In genomic region chr2:8710951-8711350, GRCh38 we compare ENCODE assay signal across 16 cellular contexts. TPM values are rescaled to one million over a fixed set of nuclear protein-coding genes. Genes with fewer than 3 reads are reported as not detected.
DNase-seq lines count a peak whose midpoint lies in the region; ATAC-seq, FAIRE-seq and TF ChIP-seq lines count a peak whose summit lies in the region.
"Had no signal": no experiment of that assay in that cellular context is flagged by ENCODE, and none has a peak within 500 bp of the region (broad histone marks: within the 10 kb centered on the region; RNA-seq: fewer than 3 reads in every experiment).

No MANE protein-coding gene starts in this region.

- H3K79me2 ChIP-seq in SK-N-SH (ENCODE audit: insufficient read depth) = no peaks in the 10 kb centered on the region

- no peaks in the 10 kb centered on the region for H3K36me3 ChIP-seq in A673 (ENCODE audit: insufficient read depth, low read length, poor library complexity, severe bottlenecking)
- no peaks in the 10 kb centered on the region for H3K36me3 ChIP-seq in bronchial epithelial cell (ENCODE audit: control insufficient read depth, insufficient read depth, low read length)
- H3K36me3 ChIP-seq in neuronal stem cell (replicated peaks in 1 of 2; ENCODE audit: control insufficient read depth in 2 of 2, insufficient read depth in 2 of 2, low read length in 2 of 2) = no peaks in the 10 kb centered on the region
- no peaks in the 10 kb centered on the region for H3K36me3 ChIP-seq in SK-N-SH (replicated peaks in 1 of 2; ENCODE audit: control insufficient read depth in 1 of 2, insufficient read depth in 2 of 2, low read length in 1 of 2)

- H3K27me3 ChIP-seq in A673 (replicated peaks; ENCODE audit: insufficient read depth, low read depth, low read length, poor library complexity) (no peaks in the 10 kb centered on the region), bronchial epithelial cell (ENCODE audit: control insufficient read depth, insufficient read depth, low read length) (no peaks in the 10 kb centered on the region), neuronal stem cell (ENCODE audit: control insufficient read depth in 3 of 3, insufficient read depth in 3 of 3, low read depth in 1 of 3, low read length in 3 of 3) (peaks cover 0 to 4% (median 0%) of the 10 kb centered on the region in 3 experiments), SK-N-SH (ENCODE audit: insufficient read depth) (no peaks in the 10 kb centered on the region)

- no peaks in the 10 kb centered on the region for H3F3A ChIP-seq in SK-N-SH (replicated peaks; ENCODE audit: insufficient read depth)

- no peak overlapping the region for H3K18ac ChIP-seq in neuronal stem cell (ENCODE audit: low read length)

- H3K9me2 ChIP-seq in SK-N-SH = no peaks in the 10 kb centered on the region

- no peaks in the 10 kb centered on the region for H3K9me3 ChIP-seq in A673 (ENCODE audit: low read depth, low read length, poor library complexity, severe bottlenecking)
- H3K9me3 ChIP-seq in neuronal stem cell (replicated peaks in 1 of 2; ENCODE audit: control insufficient read depth in 2 of 2, insufficient read depth in 1 of 2, low read depth in 1 of 2, low read length in 2 of 2) = no peaks in the 10 kb centered on the region
- no peaks in the 10 kb centered on the region for H3K9me3 ChIP-seq in SK-N-SH

- H3K79me1 ChIP-seq in neuronal stem cell (ENCODE audit: low read depth, low read length) = no peaks in the 10 kb centered on the region

- WGBS in neuronal stem cell (ENCODE audit: extremely low coverage in 2 of 2, insufficient read length in 2 of 2, insufficient replicate concordance in 1 of 2), 2 donors = no CpG with 5 or more reads among the region's 3 CpGs
- WGBS in SK-N-SH (ENCODE audit: low lambda C conversion rate) = 76% methylated on average over 3 of the region's 3 CpGs

- TF ChIP-seq CTCF in A673 (conservative IDR thresholded peaks at IDR 0.05; ENCODE audit: low read depth, low read length) (no peak), bronchial epithelial cell (IDR thresholded peaks at IDR 0.05; ENCODE audit: insufficient read depth, low read length, severe bottlenecking) (no peak), SK-N-SH (IDR thresholded peaks at IDR 0.05) (no peak)

- ATAC-seq in GM21737 (IDR thresholded peaks at IDR 0.05; ENCODE audit: unreplicated experiment) = no peak
- ATAC-seq: A549; CD8-positive, alpha-beta T cell; HCT116 had no signal

- H4K20me1 ChIP-seq in SK-N-SH (ENCODE audit: insufficient read depth) = no peaks in the 10 kb centered on the region

- no peak overlapping the region for H3K4ac ChIP-seq in neuronal stem cell (ENCODE audit: low read length)

- H2BK5ac ChIP-seq in neuronal stem cell (ENCODE audit: low read length) = no peak overlapping the region

- H3K27ac ChIP-seq in A673 (ENCODE audit: low read depth, low read length, poor library complexity, severe bottlenecking) = peak overlapping the region; percentile 85
- no peak overlapping the region for H3K27ac ChIP-seq in neuronal stem cell (replicated peaks; ENCODE audit: low read length)
- H3K27ac ChIP-seq in SK-N-SH (ENCODE audit: low read depth in 2 of 2, low read length in 1 of 2) = no peak overlapping the region
- H3K27ac ChIP-seq: A549, HL-60 had no signal

- H4K8ac ChIP-seq in neuronal stem cell (ENCODE audit: low read depth, low read length) = no peak overlapping the region

- H3K9ac ChIP-seq in neuronal stem cell (ENCODE audit: low read depth, low read length, poor library complexity) (no peak overlapping the region), SK-N-SH (no peak overlapping the region)

- no peak overlapping the region for H3K23ac ChIP-seq in neuronal stem cell (ENCODE audit: low read depth, low read length, poor library complexity)

- intact Hi-C loops in A673 (cut with micrococcal nuclease; ENCODE audit: unreplicated experiment) = no loop called here

- FAIRE-seq in bronchial epithelial cell (lab: Jason Lieb, UNC) = no peak
- FAIRE-seq: A549, D721Med, GM19239, H54 had no signal

- H3K4me2 ChIP-seq in neuronal stem cell (ENCODE audit: insufficient read depth, low read length, poor library complexity, severe bottlenecking) = no peak overlapping the region
- no peak overlapping the region for H3K4me2 ChIP-seq in SK-N-SH
- H3K4me2 ChIP-seq: A549 had no signal

- no TSS peak for BruUV-seq in A673 (replicated peaks; lab: Mats Ljungman, UMichigan)

- no peak overlapping the region for H2BK15ac ChIP-seq in neuronal stem cell (ENCODE audit: low read length)

- no peak for TF ChIP-seq EP300 in SK-N-SH (IDR thresholded peaks at IDR 0.05; ENCODE audit: borderline replicate concordance in 1 of 2, low read depth in 1 of 2, low read length in 1 of 2)

- DNase-seq in A673 (ENCODE audit: low spot score) (peak; percentile 50), DMS79 (lab: John Stamatoyannopoulos, UW) (peak; percentile 51), bronchial epithelial cell (ENCODE audit: low read depth) (peak; percentile 81), neuronal stem cell (ENCODE audit: low spot score) (no peak), SK-N-SH (no peak)
- DNase-seq: CD8-positive, alpha-beta T cell; COR-L47; DMS153; GF-D8 had no signal

- CTCF ChIA-PET in A673 (lab: Charles Lee) = no interaction called here
- CTCF ChIA-PET in SK-N-SH (lab: Yijun Ruan, JAX) = interaction anchor here (0.7 to 3.0 kb wide), 4 partner anchors 9 to 43 kb away, joined by 3 to 10 read pairs (median 4); no protein-coding TSS in a partner anchor

- no peak overlapping the region for H2BK12ac ChIP-seq in neuronal stem cell (ENCODE audit: low read length)

- no peak overlapping the region for H2AK5ac ChIP-seq in neuronal stem cell (ENCODE audit: low read depth, low read length)

- no peak overlapping the region for H4K91ac ChIP-seq in neuronal stem cell (ENCODE audit: low read depth, low read length, poor library complexity)

- no peak overlapping the region for H2BK120ac ChIP-seq in neuronal stem cell (ENCODE audit: low read depth, low read length)

- H3K4me3 ChIP-seq in A673 (ENCODE audit: low read depth, low read length, poor library complexity, severe bottlenecking) = no peak overlapping the region
- no peak overlapping the region for H3K4me3 ChIP-seq in bronchial epithelial cell (ENCODE audit: low read depth, low read length)
- no peak overlapping the region for H3K4me3 ChIP-seq in neuronal stem cell (ENCODE audit: low read length in 2 of 2)
- H3K4me3 ChIP-seq in SK-N-SH (ENCODE audit: low read depth in 2 of 2, low read length in 1 of 2) = no peak overlapping the region
- H3K4me3 ChIP-seq: A549 had no signal

- H2AFZ ChIP-seq in neuronal stem cell (ENCODE audit: low read length) = peak overlapping the region; percentile 20
- no peak overlapping the region for H2AFZ ChIP-seq in SK-N-SH (ENCODE audit: low read depth)

- POLR2A ChIA-PET in A673 (lab: Charles Lee; ENCODE audit: low non-redundant PET) = no interaction called here
- POLR2A ChIA-PET in SK-N-SH (lab: Yijun Ruan, JAX) = no interaction called here

- H3K4me1 ChIP-seq in A673 (ENCODE audit: insufficient read depth, low read length, poor library complexity, severe bottlenecking) (peaks cover 23% of the 10 kb centered on the region), neuronal stem cell (ENCODE audit: control insufficient read depth in 2 of 2, insufficient read depth in 1 of 2, low read depth in 1 of 2, low read length in 2 of 2) (peaks cover 2 to 6% of the 10 kb centered on the region in 2 donors), SK-N-SH (ENCODE audit: control insufficient read depth in 1 of 2, insufficient read depth in 2 of 2, low read depth in 1 of 2, low read length in 1 of 2) (no peaks in the 10 kb centered on the region; a peak in 1 of 4 replicates)
- H3K4me1 ChIP-seq: A549 had no signal

- H3K14ac ChIP-seq in neuronal stem cell (ENCODE audit: low read length) = no peak overlapping the region

- TF ChIP-seq RAD21 in SK-N-SH (IDR thresholded peaks at IDR 0.05; ENCODE audit: low read length) = no peak

TF ChIP-seq in SK-N-SH, 30 proteins besides CTCF, POLR2A, EP300 and RAD21:
- TF ChIP-seq, protein P1, sequence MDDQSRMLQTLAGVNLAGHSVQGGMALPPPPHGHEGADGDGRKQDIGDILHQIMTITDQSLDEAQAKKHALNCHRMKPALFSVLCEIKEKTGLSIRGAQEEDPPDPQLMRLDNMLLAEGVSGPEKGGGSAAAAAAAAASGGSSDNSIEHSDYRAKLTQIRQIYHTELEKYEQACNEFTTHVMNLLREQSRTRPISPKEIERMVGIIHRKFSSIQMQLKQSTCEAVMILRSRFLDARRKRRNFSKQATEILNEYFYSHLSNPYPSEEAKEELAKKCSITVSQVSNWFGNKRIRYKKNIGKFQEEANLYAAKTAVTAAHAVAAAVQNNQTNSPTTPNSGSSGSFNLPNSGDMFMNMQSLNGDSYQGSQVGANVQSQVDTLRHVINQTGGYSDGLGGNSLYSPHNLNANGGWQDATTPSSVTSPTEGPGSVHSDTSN (IDR thresholded peaks at IDR 0.05) = no peak
- TF ChIP-seq FOXJ3 (CRISPR knock-in tag; IDR thresholded peaks at IDR 0.05) (no peak), RFX5 (IDR thresholded peaks at IDR 0.05; ENCODE audit: low read length) (no peak), EZH2phosphoT487 (IDR thresholded peaks at IDR 0.05; ENCODE audit: borderline replicate concordance, low read depth) (no peak), NRF1 (IDR thresholded peaks at IDR 0.05; ENCODE audit: low read depth, low read length) (no peak), GABPA (IDR thresholded peaks at IDR 0.05; ENCODE audit: low read depth) (no peak), SIN3A (IDR thresholded peaks at IDR 0.05; ENCODE audit: borderline replicate concordance, low read depth, low read length) (no peak), MEF2A (IDR thresholded peaks at IDR 0.05; ENCODE audit: borderline replicate concordance, low read depth) (no peak), MAX (IDR thresholded peaks at IDR 0.05; ENCODE audit: low read depth) (no peak), RCOR1 (IDR thresholded peaks at IDR 0.05; ENCODE audit: low read length) (no peak)
TF ChIP-seq in SK-N-SH: peak in this region for 0.

RNA-seq across cellular contexts. Expression of gene ID2, which starts 29.1 kb away (rescaled TPM):
- total RNA-seq in A673 (2021) (235 and 249 TPM in 2 replicates), bronchial epithelial cell (3.7 and 11.6 TPM in 2 replicates)
- 252 TPM for polyA plus RNA-seq in neuronal stem cell (2013, experiment 1 of 2)
- polyA plus RNA-seq in neuronal stem cell (2013, experiment 2 of 2) = 263 TPM
- polyA plus RNA-seq in SK-N-SH (2012; rRNA removed) = 385 and 459 TPM in 2 replicates
- polyA plus RNA-seq in SK-N-SH (2012; cell fraction: cytosol; rRNA removed) = 248 and 348 TPM in 2 replicates
- polyA plus RNA-seq in SK-N-SH (2012; cell fraction: nucleus; rRNA removed) = 418 and 472 TPM in 2 replicates

Comparison
In these comparisons a context has a peak if more than half of its experiments do, and no peak if none do; other contexts are left out.
1. DNase-seq: peak in A673 (single experiment), DMS79 (single experiment) and bronchial epithelial cell (single experiment); none in neuronal stem cell (single experiment) and SK-N-SH (single experiment).
2. RNA of gene ID2, which starts 29.1 kb away (total RNA-seq): 235 to 249 TPM in A673; 3.7 to 11.6 TPM in bronchial epithelial cell; every median in the first group is over 10 times any median in the second.